25 cellular contexts compared by ENCODE assay signal in genomic region chr18:46649071-46649862, GRCh38. TPM values are rescaled to one million over a fixed set of nuclear protein-coding genes. Genes with fewer than 3 reads are reported as not detected.
DNase-seq lines count a peak whose midpoint lies in the region; ATAC-seq and TF ChIP-seq lines count a peak whose summit lies in the region.
"Had no signal": no experiment of that assay in that cellular context is flagged by ENCODE, and none has a peak within 500 bp of the region (broad histone marks: within the 10 kb centered on the region; RNA-seq: fewer than 3 reads in every experiment).

No MANE protein-coding gene starts in this region.

- no peaks in the 10 kb centered on the region for H3K4me1 ChIP-seq in CD8-positive, alpha-beta memory T cell (ENCODE audit: insufficient read depth, low read length)
- H3K4me1 ChIP-seq: A549; BLaER1 treated with 17β-estradiol and CSF1 and Interleukin-3, amounts not matched to agents 10 nM and 100 nM had no signal

- no peaks in the 10 kb centered on the region for H3K36me3 ChIP-seq in CD8-positive, alpha-beta memory T cell (ENCODE audit: insufficient read depth, low read length)
- H3K36me3 ChIP-seq: BLaER1 treated with 17β-estradiol and CSF1 and Interleukin-3, amounts not matched to agents 10 nM and 100 nM had no signal

- H3K4me1 Mint-ChIP-seq in CD4-positive, alpha-beta T cell (ENCODE audit: low read depth): no peaks in the 10 kb centered on the region
- H3K4me1 Mint-ChIP-seq in CD8-positive, alpha-beta memory T cell: no peaks in the 10 kb centered on the region
- H3K4me1 Mint-ChIP-seq: CD4-positive, alpha-beta memory T cell had no signal

- H3K9me3 ChIP-seq in CD4-positive, alpha-beta T cell (ENCODE audit: control insufficient read depth, low read length): no peaks in the 10 kb centered on the region
- H3K9me3 ChIP-seq in CD8-positive, alpha-beta memory T cell (ENCODE audit: low read length): no peaks in the 10 kb centered on the region
- H3K9me3 ChIP-seq: A549; BLaER1 treated with 17β-estradiol and CSF1 and Interleukin-3, amounts not matched to agents 10 nM and 100 nM had no signal

- no peaks in the 10 kb centered on the region for H3K9me3 Mint-ChIP-seq in CD4-positive, alpha-beta T cell
- H3K9me3 Mint-ChIP-seq in CD8-positive, alpha-beta memory T cell: no peaks in the 10 kb centered on the region
- H3K9me3 Mint-ChIP-seq: CD4-positive, alpha-beta memory T cell had no signal

- no peaks in the 10 kb centered on the region for H3K36me3 Mint-ChIP-seq in CD4-positive, alpha-beta T cell (ENCODE audit: low read depth)
- H3K36me3 Mint-ChIP-seq in CD8-positive, alpha-beta memory T cell: no peaks in the 10 kb centered on the region
- H3K36me3 Mint-ChIP-seq: CD4-positive, alpha-beta memory T cell had no signal

- DNase-seq in COR-L47 (lab: John Stamatoyannopoulos, UW) (peak; percentile 17), M059J (ENCODE audit: low read depth) (peak; percentile 39), fibroblast of mammary gland (ENCODE audit: low read depth) (peak; percentile 18), occipital lobe (lab: John Stamatoyannopoulos, UW) (peak; percentile 15), NCI-H345 treated with DMSO at 0.1 percent for 48 hours (lab: John Stamatoyannopoulos, UW; ENCODE audit: unreplicated experiment) (no peak)
- no peak for DNase-seq in CD4-positive, alpha-beta T cell
- no peak for DNase-seq in CD8-positive, alpha-beta memory T cell
- DNase-seq: AML-193; CD4-positive, alpha-beta memory T cell; DND-41; Kasumi-1; NCI-H1048; NCI-H1694; NCI-H2081; NCI-H2227 treated with DMSO at 0.1 percent for 48 hours; NCI-H510A; NCI-H69; SIG-M5 had no signal

- intact Hi-C loops in CD4-positive, alpha-beta T cell (cut with DNase I, micrococcal nuclease): no loop called here

- no peaks in the 10 kb centered on the region for H3K27me3 ChIP-seq in CD4-positive, alpha-beta T cell (ENCODE audit: control insufficient read depth, insufficient read depth, low read length)
- H3K27me3 ChIP-seq in CD8-positive, alpha-beta memory T cell (ENCODE audit: insufficient read depth, low read length, poor library complexity, severe bottlenecking): no peaks in the 10 kb centered on the region
- H3K27me3 ChIP-seq: BLaER1 treated with 17β-estradiol and CSF1 and Interleukin-3, amounts not matched to agents 10 nM and 100 nM had no signal

- POLR2A ChIA-PET in CD4-positive, alpha-beta T cell (lab: Charles Lee): no interaction called here
- POLR2A ChIA-PET in CD8-positive, alpha-beta memory T cell (lab: Charles Lee): no interaction called here

- H3K27ac ChIP-seq in CD4-positive, alpha-beta T cell (ENCODE audit: low read depth, low read length): no peak overlapping the region
- H3K27ac ChIP-seq in CD8-positive, alpha-beta memory T cell (ENCODE audit: low read depth, low read length): no peak overlapping the region
- H3K27ac ChIP-seq: A549; BLaER1 treated with 17β-estradiol and CSF1 and Interleukin-3, amounts not matched to agents 10 nM and 100 nM; RWPE1; SK-N-MC had no signal

- H3K27ac Mint-ChIP-seq in CD4-positive, alpha-beta T cell: no peak overlapping the region
- no peak overlapping the region for H3K27ac Mint-ChIP-seq in CD8-positive, alpha-beta memory T cell
- H3K27ac Mint-ChIP-seq: CD4-positive, alpha-beta memory T cell had no signal

- CTCF ChIA-PET in CD4-positive, alpha-beta T cell (lab: Charles Lee): interaction anchor here (1.0 kb wide), 1 partner anchor 9 kb away, joined by 3 read pairs; no protein-coding TSS in a partner anchor
- CTCF ChIA-PET in CD8-positive, alpha-beta memory T cell (lab: Charles Lee): interaction anchor here (4.8 kb wide), 1 partner anchor 8 kb away, joined by 22 read pairs; the partner anchor contains the start of gene LOXHD1

- no peak for TF ChIP-seq CTCF in fibroblast of mammary gland (conservative IDR thresholded peaks at IDR 0.05; ENCODE audit: control insufficient read depth, insufficient read depth, low read depth, low read length)
- no peak for TF ChIP-seq CTCF in CD4-positive, alpha-beta T cell (IDR thresholded peaks at IDR 0.05)

- H3K4me3 ChIP-seq in fibroblast of mammary gland (ENCODE audit: control insufficient read depth, low read depth, low read length): no peak overlapping the region
- H3K4me3 ChIP-seq in CD8-positive, alpha-beta memory T cell (ENCODE audit: low read length): no peak overlapping the region
- H3K4me3 ChIP-seq: A549; BLaER1 treated with 17β-estradiol and CSF1 and Interleukin-3, amounts not matched to agents 10 nM and 100 nM; K562; SK-N-MC had no signal

- H3K27me3 Mint-ChIP-seq in CD4-positive, alpha-beta T cell: no peaks in the 10 kb centered on the region
- peaks cover 0 to 4% of the 10 kb centered on the region in 2 donors for H3K27me3 Mint-ChIP-seq in CD8-positive, alpha-beta memory T cell

- no peak for ATAC-seq in CD4-positive, alpha-beta T cell (ENCODE audit: poor library complexity)
- no peak for ATAC-seq in HG03108 (IDR thresholded peaks at IDR 0.05; ENCODE audit: unreplicated experiment)
- ATAC-seq: A549, K562 had no signal

- H3K4me3 Mint-ChIP-seq in CD4-positive, alpha-beta T cell: no peak overlapping the region
- no peak overlapping the region for H3K4me3 Mint-ChIP-seq in CD8-positive, alpha-beta memory T cell
- H3K4me3 Mint-ChIP-seq: CD4-positive, alpha-beta memory T cell had no signal

RNA-seq across cellular contexts. Expression of gene LOXHD1, which starts 7.8 kb away (rescaled TPM):
- total RNA-seq in M059J (2014; rRNA removed; shearing (Covaris generic)): not detected in 2 replicates
- total RNA-seq in occipital lobe: 0.16 TPM
- not detected for total RNA-seq in CD4-positive, alpha-beta T cell
- not detected for total RNA-seq in CD8-positive, alpha-beta memory T cell
- not detected for polyA plus RNA-seq in CD8-positive, alpha-beta memory T cell
- total RNA-seq: CD4-positive, alpha-beta memory T cell; K562; MCF 10A had no signal
- polyA plus RNA-seq: A549; CD4-positive, alpha-beta memory T cell; K562 had no signal

Comparison
In these comparisons a context has a peak if more than half of its experiments do, and no peak if none do; other contexts are left out.
1. DNase-seq: peak in COR-L47 (single experiment), M059J (single experiment), fibroblast of mammary gland (single experiment) and occipital lobe (single experiment); none in CD4-positive, alpha-beta T cell (0 of 10), CD8-positive, alpha-beta memory T cell (0 of 5) and NCI-H345 treated with DMSO at 0.1 percent for 48 hours (single experiment).